Comparison of ENCODE assay signal across 15 cellular contexts in the genomic region with DNA sequence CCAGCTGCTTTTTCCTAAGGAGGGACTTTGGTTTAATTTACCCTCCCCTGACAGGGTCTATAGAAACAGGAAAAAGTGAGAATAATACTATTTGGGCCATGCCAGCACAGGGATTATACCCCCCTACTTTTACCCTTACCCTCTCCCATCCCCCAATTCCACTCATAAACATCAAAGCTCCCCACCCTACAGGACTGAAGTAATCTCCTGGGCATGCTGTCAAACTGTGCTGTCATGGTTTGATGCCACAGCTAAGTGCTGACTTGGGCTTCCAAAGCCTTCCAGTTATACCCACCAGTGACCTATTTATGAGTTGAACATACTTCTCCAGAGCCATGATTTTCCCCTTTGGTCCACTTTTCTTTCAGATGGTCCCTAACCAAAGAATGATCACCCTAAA. TPM values are rescaled to one million over a fixed set of nuclear protein-coding genes. Genes with fewer than 3 reads are reported as not detected.
DNase-seq lines count a peak whose midpoint lies in the region; ATAC-seq and TF ChIP-seq lines count a peak whose summit lies in the region.
"Had no signal": no experiment of that assay in that cellular context is flagged by ENCODE, and none has a peak within 500 bp of the region (broad histone marks: within the 10 kb centered on the region; RNA-seq: fewer than 3 reads in every experiment).

No MANE protein-coding gene starts in this region.

- DNase-seq in AG08395 (ENCODE audit: low spot score) (peak; percentile 22), HFFc6 (no peak), midbrain (lab: John Stamatoyannopoulos, UW) (peak; percentile 28), T-helper 9 cell (no peak), nephron progenitor cell (no peak)
- no peak for DNase-seq in effector memory CD8-positive, alpha-beta T cell
- no peak for DNase-seq in stimulated activated CD4-positive, alpha-beta T cell treated with anti-CD3 and anti-CD28 coated beads, Interleukin-2, amount 100 ng/mL, for 48 hours
- DNase-seq: effector CD8-positive, alpha-beta T cell; left colon; NCI-H345; occipital lobe; Peyer's patch; stimulated activated naive B cell treated with anti-CD40 and anti-IgM and Interleukin-4, amounts not matched to agents 10 μg/mL and 1 μg/mL and 100 μg/mL, for 72 hours had no signal

- peak overlapping the region; percentile 30 for H3K27ac Mint-ChIP-seq in HFFc6
- peak overlapping the region; percentile 60 to 66 for H3K27ac Mint-ChIP-seq in effector memory CD8-positive, alpha-beta T cell
- no peak overlapping the region for H3K27ac Mint-ChIP-seq in nephron progenitor cell

- TF ChIP-seq CTCF in HFFc6 (IDR thresholded peaks at IDR 0.05) (no peak), nephron progenitor cell (IDR thresholded peaks at IDR 0.05) (no peak)

- H3K27me3 Mint-ChIP-seq in HFFc6 (ENCODE audit: insufficient read depth) (no peaks in the 10 kb centered on the region; the same call in 1 of the 2 replicates), nephron progenitor cell (ENCODE audit: low read depth, poor library complexity) (no peaks in the 10 kb centered on the region)
- H3K27me3 Mint-ChIP-seq in effector memory CD8-positive, alpha-beta T cell = no peaks in the 10 kb centered on the region
- H3K27me3 Mint-ChIP-seq: stimulated activated naive B cell treated with anti-CD40 and anti-IgM and Interleukin-4, amounts not matched to agents 10 μg/mL and 1 μg/mL and 100 μg/mL, for 72 hours had no signal

- H3K4me1 Mint-ChIP-seq in HFFc6 (ENCODE audit: low read depth) (peaks cover 62% of the 10 kb centered on the region), nephron progenitor cell (peaks cover 50% of the 10 kb centered on the region)
- H3K4me1 Mint-ChIP-seq in effector memory CD8-positive, alpha-beta T cell (ENCODE audit: low read depth in 2 of 2) = peaks cover 39 to 70% of the 10 kb centered on the region in 2 donors

- H3K4me3 Mint-ChIP-seq in HFFc6 (no peak overlapping the region), nephron progenitor cell (no peak overlapping the region)
- H3K4me3 Mint-ChIP-seq in effector memory CD8-positive, alpha-beta T cell = no peak overlapping the region
- H3K4me3 Mint-ChIP-seq: stimulated activated naive B cell treated with anti-CD40 and anti-IgM and Interleukin-4, amounts not matched to agents 10 μg/mL and 1 μg/mL and 100 μg/mL, for 72 hours had no signal

- H3K36me3 Mint-ChIP-seq in HFFc6 (ENCODE audit: low read depth) (peaks cover 15% of the 10 kb centered on the region), nephron progenitor cell (ENCODE audit: low read depth) (peaks cover 35% of the 10 kb centered on the region)
- H3K36me3 Mint-ChIP-seq in effector memory CD8-positive, alpha-beta T cell (ENCODE audit: insufficient read depth) = peaks cover 43% of the 10 kb centered on the region

- ATAC-seq in effector memory CD8-positive, alpha-beta T cell (replicated peaks) = no peak
- no peak for ATAC-seq in GM19023 (IDR thresholded peaks at IDR 0.05; ENCODE audit: unreplicated experiment)
- ATAC-seq: GM12878; left colon; stimulated activated naive B cell treated with anti-CD40 and anti-IgM and Interleukin-4, amounts not matched to agents 10 μg/mL and 1 μg/mL and 100 μg/mL, for 72 hours had no signal

- H3K9me3 Mint-ChIP-seq in HFFc6 = no peaks in the 10 kb centered on the region
- no peaks in the 10 kb centered on the region for H3K9me3 Mint-ChIP-seq in effector memory CD8-positive, alpha-beta T cell
- H3K9me3 Mint-ChIP-seq in nephron progenitor cell = no peaks in the 10 kb centered on the region
- H3K9me3 Mint-ChIP-seq: stimulated activated naive B cell treated with anti-CD40 and anti-IgM and Interleukin-4, amounts not matched to agents 10 μg/mL and 1 μg/mL and 100 μg/mL, for 72 hours had no signal

RNA-seq across cellular contexts. Expression of gene PHF12, which starts 12.8 kb away (rescaled TPM):
- 10 to 100 TPM; 26.4 to 33.6 (median 29.8) TPM for total RNA-seq in HFFc6 (2021; fragmentation: NEBNext Ultra II Directional; extraction: Animal tissue kit (Norgen Biotek cat#: 25700))

RNA-seq across cellular contexts. Expression of gene DHRS13, which starts 35.7 kb away (rescaled TPM):
- total RNA-seq in HFFc6 (2021; fragmentation: NEBNext Ultra II Directional; extraction: Animal tissue kit (Norgen Biotek cat#: 25700)) = 1 to 10 TPM; 1.5 to 3.0 (median 2.2) TPM

RNA-seq across cellular contexts. Expression of gene FLOT2, which starts 41.0 kb away (rescaled TPM):
- total RNA-seq in HFFc6 (2021; fragmentation: NEBNext Ultra II Directional; extraction: Animal tissue kit (Norgen Biotek cat#: 25700)) = 10 to 100 TPM; 46.7 to 85.7 (median 77.9) TPM

Comparison
In these comparisons a context has a peak if more than half of its experiments do, and no peak if none do; other contexts are left out.
1. DNase-seq: peak in AG08395 (single experiment) and midbrain (single experiment); none in HFFc6 (single experiment), effector memory CD8-positive, alpha-beta T cell (0 of 3), T-helper 9 cell (single experiment), stimulated activated CD4-positive, alpha-beta T cell treated with anti-CD3 and anti-CD28 coated beads, Interleukin-2, amount 100 ng/mL, for 48 hours (0 of 2) and nephron progenitor cell (single experiment).